ENCODE assay signal across 2 cellular contexts in genomic region chr3:184177767-184178306, GRCh38.
TF ChIP-seq lines count a peak whose summit lies in the region.

No MANE protein-coding gene starts in this region.

TF ChIP-seq in IMR-90, 13 proteins besides CTCF, POLR2A, EP300 and RAD21:
- no peak for TF ChIP-seq NFE2L2 (IDR thresholded peaks at IDR 0.05; ENCODE audit: low read depth, low read length)
- no peak for TF ChIP-seq RFX5 (IDR thresholded peaks at IDR 0.05; ENCODE audit: low read depth, low read length)
- no peak for TF ChIP-seq FOS (IDR thresholded peaks at IDR 0.05; ENCODE audit: low read depth, low read length)
- no peak for TF ChIP-seq SMC3 (IDR thresholded peaks at IDR 0.05; ENCODE audit: low read depth, low read length)
- no peak for TF ChIP-seq CHD1 (IDR thresholded peaks at IDR 0.05; ENCODE audit: low read depth, low read length)
- no peak for TF ChIP-seq MAZ (IDR thresholded peaks at IDR 0.05; ENCODE audit: borderline replicate concordance, low read depth, low read length)
- TF ChIP-seq MXI1 (IDR thresholded peaks at IDR 0.05; ENCODE audit: borderline replicate concordance, low read depth, low read length) = no peak
- no peak for TF ChIP-seq ELK1 (IDR thresholded peaks at IDR 0.05; ENCODE audit: borderline replicate concordance, low read depth, low read length)

TF ChIP-seq in H1, 55 proteins besides CTCF, POLR2A, EP300 and RAD21:
- no peak for TF ChIP-seq SIN3A (conservative IDR thresholded peaks at IDR 0.05 in 1 of 2, IDR thresholded peaks at IDR 0.05 in 1 of 2; ENCODE audit: low read depth in 1 of 2, low read length in 2 of 2)
- no peak for TF ChIP-seq JUN (IDR thresholded peaks at IDR 0.05; ENCODE audit: low read depth, low read length)
- no peak for TF ChIP-seq SP1 (IDR thresholded peaks at IDR 0.05; ENCODE audit: low read depth, low read length)
- TF ChIP-seq SUZ12 (IDR thresholded peaks at IDR 0.05; ENCODE audit: low read length) = no peak
- no peak for TF ChIP-seq SIRT6 (IDR thresholded peaks at IDR 0.05; ENCODE audit: low read length)
- no peak for TF ChIP-seq SP2 (IDR thresholded peaks at IDR 0.05; ENCODE audit: low read length)
- no peak for TF ChIP-seq SP4 (IDR thresholded peaks at IDR 0.05; ENCODE audit: low read length)
- no peak for TF ChIP-seq FOSL1 (IDR thresholded peaks at IDR 0.05; ENCODE audit: insufficient read depth, low read depth, low read length)
- no peak for TF ChIP-seq RNF2 (IDR thresholded peaks at IDR 0.05; ENCODE audit: borderline replicate concordance, low read depth, low read length, missing control alignments, poor library complexity, severe bottlenecking)
- TF ChIP-seq SAP30 (IDR thresholded peaks at IDR 0.05; ENCODE audit: insufficient read depth, insufficient replicate concordance, low read length) = no peak
- no peak for TF ChIP-seq USF2 (IDR thresholded peaks at IDR 0.05; ENCODE audit: low read length)
- TF ChIP-seq BCL11A (IDR thresholded peaks at IDR 0.05; ENCODE audit: low read depth in 2 of 2, low read length in 2 of 2) = no peak
- no peak for TF ChIP-seq RFX5 (IDR thresholded peaks at IDR 0.05; ENCODE audit: borderline replicate concordance, low read depth, low read length)
- TF ChIP-seq GTF2F1 (IDR thresholded peaks at IDR 0.05; ENCODE audit: borderline replicate concordance, low read depth, low read length) = no peak
- no peak for TF ChIP-seq BACH1 (IDR thresholded peaks at IDR 0.05; ENCODE audit: low read length)
- TF ChIP-seq TAF7 (optimal IDR thresholded peaks at IDR 0.05; ENCODE audit: borderline replicate concordance, low read depth, low read length) = no peak
- TF ChIP-seq EZH2 (IDR thresholded peaks at IDR 0.05; ENCODE audit: low read depth, low read length, severe bottlenecking) = no peak
- no peak for TF ChIP-seq POLR2AphosphoS5 (IDR thresholded peaks at IDR 0.05; ENCODE audit: low read depth, low read length)
- TF ChIP-seq TAF1 (IDR thresholded peaks at IDR 0.05; ENCODE audit: low read depth, low read length) = no peak
- no peak for TF ChIP-seq MAFK (IDR thresholded peaks at IDR 0.05; ENCODE audit: low read depth, low read length)
